ENCODE assay signal across 15 cellular contexts in the genomic region with DNA sequence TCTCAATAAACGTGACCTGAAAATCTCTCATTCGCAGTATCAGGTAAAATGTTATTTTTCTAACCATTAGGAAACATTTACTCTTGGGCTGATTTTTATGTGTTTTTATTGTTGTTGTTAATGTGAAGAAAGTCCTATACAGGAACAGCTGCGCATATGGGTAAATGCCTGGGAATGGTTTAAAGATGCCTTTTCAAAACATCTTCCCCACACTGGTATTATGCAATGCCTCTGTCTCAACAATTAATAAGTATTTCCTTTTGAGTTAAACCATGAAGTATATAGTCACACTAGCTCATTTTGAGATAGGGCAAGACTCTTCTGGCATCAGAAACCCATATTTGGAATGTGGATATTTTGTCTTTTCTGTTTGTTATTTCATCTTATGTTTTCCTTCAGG.
DNase-seq lines count a peak whose midpoint lies in the region; ATAC-seq lines count a peak whose summit lies in the region.
"Had no signal": no experiment of that assay in that cellular context is flagged by ENCODE, and none has a peak within 500 bp of the region (broad histone marks: within the 10 kb centered on the region; RNA-seq: fewer than 3 reads in every experiment).

No MANE protein-coding gene starts in this region.

- DNase-seq in NOMO-1 treated with DMSO at 0.1 percent for 48 hours (lab: John Stamatoyannopoulos, UW; ENCODE audit: unreplicated experiment) (peak; percentile 43), NOMO-1 treated with dmso at 0.1 percent for 144 hours (lab: John Stamatoyannopoulos, UW; ENCODE audit: unreplicated experiment) (no peak), amniotic epithelial cell (ENCODE audit: low read depth) (peak; percentile 20), iris pigment epithelial cell (ENCODE audit: low read depth) (peak; percentile 16)
- DNase-seq: 8988T; Calu3; CD8-positive, alpha-beta T cell; DMS79 treated with DMSO at 0.1 percent for 48 hours; EL; GM23248; IMR-90 had no signal

- ATAC-seq in GM21515 (IDR thresholded peaks at IDR 0.05; ENCODE audit: unreplicated experiment) (no peak), HG02852 (IDR thresholded peaks at IDR 0.05; ENCODE audit: unreplicated experiment) (no peak), HG03095 (IDR thresholded peaks at IDR 0.05; ENCODE audit: unreplicated experiment) (no peak)
- ATAC-seq: CD8-positive, alpha-beta T cell; GM12878 had no signal
